8 cellular contexts compared by ENCODE assay signal in the genomic region with DNA sequence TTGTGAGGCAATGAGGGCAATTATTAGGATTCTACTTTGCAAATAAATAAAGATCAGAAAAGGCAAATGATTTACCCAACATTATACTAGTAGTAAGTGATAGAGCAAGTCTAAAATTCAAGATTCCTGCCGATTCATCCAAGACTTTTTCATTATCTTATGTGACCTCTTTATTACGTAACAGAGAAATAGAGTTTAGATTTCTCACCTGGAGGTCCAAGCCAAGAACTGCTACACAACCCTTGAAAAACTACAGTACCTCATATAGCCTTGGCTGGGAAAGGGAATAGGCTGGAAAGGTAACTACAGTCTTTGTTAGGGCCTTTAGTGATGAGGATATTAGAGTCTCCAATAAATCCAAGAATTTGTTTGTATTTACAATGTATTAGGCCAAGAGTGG.
"Had no signal": no experiment of that assay in that cellular context is flagged by ENCODE, and none has a peak within 500 bp of the region (broad histone marks: within the 10 kb centered on the region; RNA-seq: fewer than 3 reads in every experiment).

No MANE protein-coding gene starts in this region.

- ATAC-seq: GM12878 had no signal

- FAIRE-seq: G401.6, GM12878, GM12891, GM12892, GM18507, GM19239 had no signal

- DNase-seq: GDM1, GF-D8 had no signal

- H3K4me3 ChIP-seq: GM12878 had no signal
